ENCODE assay signal across 10 cellular contexts in genomic region chr6:12354499-12354898, GRCh38.
A peak's percentile ranks its signal among the peaks of the same experiment; 100 is the strongest.
DNase-seq lines count a peak whose midpoint lies in the region; ATAC-seq and TF ChIP-seq lines count a peak whose summit lies in the region.
"Had no signal": no experiment of that assay in that cellular context is flagged by ENCODE, and none has a peak within 500 bp of the region (broad histone marks: within the 10 kb centered on the region; RNA-seq: fewer than 3 reads in every experiment).

No MANE protein-coding gene starts in this region.

- 39 to 50% (median 46%) methylated on average over 3 of the region's 3 CpGs for WGBS in heart left ventricle, 4 donors
- WGBS in stomach, 5 donors = 32 to 58% (median 34%) methylated on average over 3 of the region's 3 CpGs

- H3K4me3 ChIP-seq in SJSA1 (no peak overlapping the region), heart left ventricle (no peak overlapping the region), stomach (no peak overlapping the region)

- H3K27me3 Mint-ChIP-seq in Calu3 (ENCODE audit: unreplicated experiment) = no peaks in the 10 kb centered on the region

- H3K36me3 ChIP-seq in SJSA1 = no peaks in the 10 kb centered on the region
- H3K36me3 ChIP-seq in heart left ventricle = no peaks in the 10 kb centered on the region
- H3K36me3 ChIP-seq in stomach = no peaks in the 10 kb centered on the region

- no peaks in the 10 kb centered on the region for H3K36me3 Mint-ChIP-seq in Calu3 (ENCODE audit: insufficient read depth, unreplicated experiment)

- H3K9me3 ChIP-seq in SJSA1 (replicated peaks) (peaks cover 3% of the 10 kb centered on the region; the same call in 1 of the 2 replicates), heart left ventricle (peaks cover 0 to 23% (median 12%) of the 10 kb centered on the region in 12 donors), stomach (peaks cover 6 to 21% (median 15%) of the 10 kb centered on the region in 4 donors)

- TF ChIP-seq EP300 in stomach (IDR thresholded peaks at IDR 0.05) = peak; percentile 90

- H3K4me1 Mint-ChIP-seq in Calu3 (ENCODE audit: low read depth, unreplicated experiment) = peaks cover 21% of the 10 kb centered on the region

- DNase-seq in SJSA1 (ENCODE audit: low read depth in 1 of 2, low spot score in 2 of 2) (peak; percentile 75 to 88), heart left ventricle (peak in 1 of 5 donors; percentile 46), stomach (peak; percentile 58), Calu3 (no peak), NCI-H82 treated with DMSO at 0.1 percent for 48 hours (lab: John Stamatoyannopoulos, UW; ENCODE audit: unreplicated experiment) (no peak)
- DNase-seq: activated CD4-positive, alpha-beta T cell treated with anti-CD3 and anti-CD28 coated beads, Interleukin-2, amount 50 U/mL, for 1 hour; NCI-H1092 had no signal

- intact Hi-C loops in heart left ventricle (cut with DNase I) = no loop called here
- intact Hi-C loops in stomach (cut with DNase I; ENCODE audit: low total_unique reads) = no loop called here
- intact Hi-C loops in Calu3 (cut with micrococcal nuclease; ENCODE audit: unreplicated experiment) = no loop called here

- no peaks in the 10 kb centered on the region for H3K27me3 ChIP-seq in SJSA1 (replicated peaks)
- H3K27me3 ChIP-seq in heart left ventricle = no peaks in the 10 kb centered on the region
- H3K27me3 ChIP-seq in stomach = no peaks in the 10 kb centered on the region

- H3K4me1 ChIP-seq in SJSA1 (replicated peaks) = peaks cover 48% of the 10 kb centered on the region
- peaks cover 0 to 20% (median 5%) of the 10 kb centered on the region in 12 donors for H3K4me1 ChIP-seq in heart left ventricle
- peaks cover 0 to 23% (median 12%) of the 10 kb centered on the region in 4 donors for H3K4me1 ChIP-seq in stomach

- ATAC-seq in GM21381 (IDR thresholded peaks at IDR 0.05; ENCODE audit: unreplicated experiment) (peak; percentile 42), heart left ventricle (peak; percentile 84 to 97 (median 91)), HG02870 (IDR thresholded peaks at IDR 0.05; ENCODE audit: unreplicated experiment) (no peak), GM19452 (IDR thresholded peaks at IDR 0.05; ENCODE audit: unreplicated experiment) (no peak)

- no peaks in the 10 kb centered on the region for H3K9me3 Mint-ChIP-seq in Calu3 (ENCODE audit: low read depth, unreplicated experiment)

- H3K27ac ChIP-seq in SJSA1 (peak overlapping the region; percentile 58), heart left ventricle (peak overlapping the region in 4 of 12 donors; percentile 26 to 60 (median 54)), stomach (peak overlapping the region in 4 of 5 donors; percentile 34 to 76 (median 52))

- H3K4me3 Mint-ChIP-seq in Calu3 (ENCODE audit: low read depth, unreplicated experiment) = no peak overlapping the region

- no TSS peak for BruUV-seq in Calu3 (replicated peaks; lab: Mats Ljungman, UMichigan)

- TF ChIP-seq POLR2A in heart left ventricle (IDR thresholded peaks at IDR 0.05) (no peak), stomach (IDR thresholded peaks at IDR 0.05) (no peak)

- TF ChIP-seq CTCF in heart left ventricle (IDR thresholded peaks at IDR 0.05) = no peak
- no peak for TF ChIP-seq CTCF in stomach (IDR thresholded peaks at IDR 0.05)
- TF ChIP-seq CTCF in Calu3 (IDR thresholded peaks at IDR 0.05; ENCODE audit: unreplicated experiment) = no peak

- H3K27ac Mint-ChIP-seq in Calu3 (ENCODE audit: unreplicated experiment) = no peak overlapping the region

- CTCF ChIA-PET in Calu3 (lab: Charles Lee) = no interaction called here

Comparison
In these comparisons a context has a peak if more than half of its experiments do, and no peak if none do; other contexts are left out.
1. ATAC-seq: peak in GM21381 (single experiment) and heart left ventricle (4 of 4); none in HG02870 (single experiment) and GM19452 (single experiment).
2. DNase-seq: peak in SJSA1 (2 of 2) and stomach (single experiment); none in Calu3 (single experiment) and NCI-H82 treated with DMSO at 0.1 percent for 48 hours (single experiment).